In the genomic region with DNA sequence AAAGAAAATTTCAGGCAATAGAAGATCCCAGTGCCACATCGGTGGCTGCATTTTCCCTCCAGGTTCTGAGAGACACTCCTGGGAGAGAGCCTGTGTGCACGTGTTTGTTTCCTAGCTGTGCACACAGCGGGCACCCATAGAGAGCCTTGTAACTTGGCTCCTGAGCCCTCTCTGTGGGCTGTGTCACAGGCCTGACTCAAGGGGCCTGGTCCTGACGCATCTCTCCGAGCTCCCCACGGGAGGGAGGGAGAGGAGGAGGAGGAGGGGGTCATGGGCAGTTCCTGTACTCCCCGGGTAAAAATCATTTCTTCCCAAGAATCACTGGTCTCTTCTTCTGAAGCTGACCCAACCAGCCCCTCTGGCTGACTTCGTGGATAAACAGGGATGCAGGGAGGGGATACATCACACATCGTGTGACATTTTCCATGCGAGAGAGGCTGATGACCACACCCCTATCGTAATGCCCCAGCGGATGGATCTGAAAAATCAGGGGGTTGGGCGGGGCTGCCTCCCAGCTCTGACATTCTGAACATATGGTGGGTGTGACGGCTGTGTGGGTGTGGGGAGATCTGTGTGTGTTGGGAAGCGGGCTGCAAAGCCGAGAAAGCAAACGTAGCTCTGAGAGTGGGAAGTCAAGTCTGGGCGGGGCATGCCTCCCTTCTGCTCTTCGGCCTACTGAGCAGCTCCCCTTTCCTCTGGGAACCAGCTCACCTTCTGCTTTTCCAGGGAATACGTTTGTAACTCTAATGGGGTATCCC, we compare ENCODE assay signal across 25 cellular contexts.
DNase-seq lines count a peak whose midpoint lies in the region; ATAC-seq and TF ChIP-seq lines count a peak whose summit lies in the region.
"Had no signal": no experiment of that assay in that cellular context is flagged by ENCODE, and none has a peak within 500 bp of the region (broad histone marks: within the 10 kb centered on the region; RNA-seq: fewer than 3 reads in every experiment).

No MANE protein-coding gene starts in this region.

- peaks cover 25% of the 10 kb centered on the region for H3K4me1 Mint-ChIP-seq in activated naive CD8-positive, alpha-beta T cell treated with anti-CD3 and anti-CD28 coated beads, Interleukin-2, amount 10 ng/mL, durations not matched to agents 7 days and 5 days
- H3K4me1 Mint-ChIP-seq in activated naive CD8-positive, alpha-beta T cell treated with anti-CD3 and anti-CD28 coated beads for 36 hours, result peaks cover 12% of the 10 kb centered on the region
- no peaks in the 10 kb centered on the region for H3K4me1 Mint-ChIP-seq in effector memory CD8-positive, alpha-beta T cell (ENCODE audit: low read depth in 2 of 2)
- H3K4me1 Mint-ChIP-seq: activated naive CD4-positive, alpha-beta T cell treated with anti-CD3 and anti-CD28 coated beads, Interleukin-2, amount 50 U/mL, for 24 hours had no signal

- peaks cover 59% of the 10 kb centered on the region for H3K27me3 Mint-ChIP-seq in activated naive CD8-positive, alpha-beta T cell treated with anti-CD3 and anti-CD28 coated beads, Interleukin-2, amount 10 ng/mL, durations not matched to agents 7 days and 5 days
- peaks cover 21% of the 10 kb centered on the region for H3K27me3 Mint-ChIP-seq in activated naive CD8-positive, alpha-beta T cell treated with anti-CD3 and anti-CD28 coated beads for 36 hours
- peaks cover 9 to 41% of the 10 kb centered on the region in 2 donors for H3K27me3 Mint-ChIP-seq in effector memory CD8-positive, alpha-beta T cell
- H3K27me3 Mint-ChIP-seq: activated naive CD4-positive, alpha-beta T cell treated with anti-CD3 and anti-CD28 coated beads, Interleukin-2, amount 50 U/mL, for 24 hours had no signal

- H3K36me3 ChIP-seq in lower lobe of right lung, result no peaks in the 10 kb centered on the region
- H3K36me3 ChIP-seq: BE2C, gastroesophageal sphincter, Peyer's patch, SJSA1, tibial nerve had no signal

- no peak overlapping the region for H3K4me3 Mint-ChIP-seq in activated naive CD8-positive, alpha-beta T cell treated with anti-CD3 and anti-CD28 coated beads, Interleukin-2, amount 10 ng/mL, durations not matched to agents 7 days and 5 days
- no peak overlapping the region for H3K4me3 Mint-ChIP-seq in activated naive CD8-positive, alpha-beta T cell treated with anti-CD3 and anti-CD28 coated beads for 36 hours
- H3K4me3 Mint-ChIP-seq in effector memory CD8-positive, alpha-beta T cell, result no peak overlapping the region
- H3K4me3 Mint-ChIP-seq: activated CD4-positive, alpha-beta T cell treated with anti-CD3 and anti-CD28 coated beads, Interleukin-2, amount 10 ng/mL, durations not matched to agents 24 days and 14 days; activated naive CD4-positive, alpha-beta T cell treated with anti-CD3 and anti-CD28 coated beads, Interleukin-2, amount 50 U/mL, for 24 hours; stimulated activated naive CD8-positive, alpha-beta T cell treated with anti-CD3 and anti-CD28 coated beads, Interleukin-15, Interleukin-2, amounts not matched to agents 100 ng/mL and 50 ng/mL, for 24 hours; T-helper 1 cell treated with Interleukin-12 subunit alpha and Interleukin-12 subunit beta and Interleukin-4 antibody, amounts not matched to agents 30 μg/mL and 1 μg/mL, for 36 hours had no signal

- no peaks in the 10 kb centered on the region for H3K4me1 ChIP-seq in lower lobe of right lung
- H3K4me1 ChIP-seq: BE2C, gastroesophageal sphincter, Peyer's patch had no signal

- no peak overlapping the region for H3K4me3 ChIP-seq in lower lobe of right lung
- H3K4me3 ChIP-seq: gastroesophageal sphincter, Peyer's patch, SJSA1, tibial nerve had no signal

- H3K9me3 ChIP-seq in lower lobe of right lung, result no peaks in the 10 kb centered on the region
- H3K9me3 ChIP-seq: BE2C, gastroesophageal sphincter, Peyer's patch, SJSA1, tibial nerve had no signal

- H3K27ac ChIP-seq in lower lobe of right lung, result no peak overlapping the region
- H3K27ac ChIP-seq: gastroesophageal sphincter, Peyer's patch, SJSA1, tibial nerve had no signal

- H3K36me3 Mint-ChIP-seq in activated naive CD8-positive, alpha-beta T cell treated with anti-CD3 and anti-CD28 coated beads, Interleukin-2, amount 10 ng/mL, durations not matched to agents 7 days and 5 days, result no peaks in the 10 kb centered on the region
- H3K36me3 Mint-ChIP-seq in activated naive CD8-positive, alpha-beta T cell treated with anti-CD3 and anti-CD28 coated beads for 36 hours, result no peaks in the 10 kb centered on the region
- H3K36me3 Mint-ChIP-seq in effector memory CD8-positive, alpha-beta T cell (ENCODE audit: insufficient read depth), result peaks cover 6% of the 10 kb centered on the region
- H3K36me3 Mint-ChIP-seq: activated naive CD4-positive, alpha-beta T cell treated with anti-CD3 and anti-CD28 coated beads, Interleukin-2, amount 50 U/mL, for 24 hours had no signal

- POLR2A ChIA-PET in activated naive CD8-positive, alpha-beta T cell treated with anti-CD3 and anti-CD28 coated beads, Interleukin-2, amount 10 ng/mL, durations not matched to agents 7 days and 5 days (lab: Charles Lee), result no interaction called here

- intact Hi-C loops in lower lobe of right lung (cut with DNase I), result no loop called here

- H3K9me3 Mint-ChIP-seq in activated naive CD8-positive, alpha-beta T cell treated with anti-CD3 and anti-CD28 coated beads, Interleukin-2, amount 10 ng/mL, durations not matched to agents 7 days and 5 days, result no peaks in the 10 kb centered on the region
- no peaks in the 10 kb centered on the region for H3K9me3 Mint-ChIP-seq in activated naive CD8-positive, alpha-beta T cell treated with anti-CD3 and anti-CD28 coated beads for 36 hours
- no peaks in the 10 kb centered on the region for H3K9me3 Mint-ChIP-seq in effector memory CD8-positive, alpha-beta T cell
- H3K9me3 Mint-ChIP-seq: activated CD4-positive, alpha-beta T cell treated with anti-CD3 and anti-CD28 coated beads, Interleukin-2, amount 10 ng/mL, durations not matched to agents 24 days and 14 days; activated naive CD4-positive, alpha-beta T cell treated with anti-CD3 and anti-CD28 coated beads, Interleukin-2, amount 50 U/mL, for 24 hours; stimulated activated naive CD8-positive, alpha-beta T cell treated with anti-CD3 and anti-CD28 coated beads, Interleukin-15, Interleukin-2, amounts not matched to agents 100 ng/mL and 50 ng/mL, for 24 hours; T-helper 1 cell treated with Interleukin-12 subunit alpha and Interleukin-12 subunit beta and Interleukin-4 antibody, amounts not matched to agents 30 μg/mL and 1 μg/mL, for 36 hours had no signal

- H3K27me3 ChIP-seq in lower lobe of right lung (ENCODE audit: low read depth), result no peaks in the 10 kb centered on the region
- H3K27me3 ChIP-seq: BE2C, gastroesophageal sphincter, Peyer's patch, SJSA1, tibial nerve had no signal

- TF ChIP-seq CTCF in lower lobe of right lung (IDR thresholded peaks at IDR 0.05), result no peak

- ATAC-seq in activated naive CD8-positive, alpha-beta T cell treated with anti-CD3 and anti-CD28 coated beads, Interleukin-2, amount 10 ng/mL, durations not matched to agents 7 days and 5 days (ENCODE audit: low read depth), result no peak
- ATAC-seq in lower lobe of right lung (no peak), HG03097 (IDR thresholded peaks at IDR 0.05; ENCODE audit: low FRiP score, unreplicated experiment) (no peak)
- ATAC-seq in effector memory CD8-positive, alpha-beta T cell (replicated peaks), result no peak
- ATAC-seq: gastroesophageal sphincter had no signal

- no peak overlapping the region for H3K27ac Mint-ChIP-seq in activated naive CD8-positive, alpha-beta T cell treated with anti-CD3 and anti-CD28 coated beads, Interleukin-2, amount 10 ng/mL, durations not matched to agents 7 days and 5 days
- no peak overlapping the region for H3K27ac Mint-ChIP-seq in activated naive CD8-positive, alpha-beta T cell treated with anti-CD3 and anti-CD28 coated beads for 36 hours
- H3K27ac Mint-ChIP-seq in effector memory CD8-positive, alpha-beta T cell, result no peak overlapping the region
- H3K27ac Mint-ChIP-seq: activated CD4-positive, alpha-beta T cell treated with anti-CD3 and anti-CD28 coated beads, Interleukin-2, amount 10 ng/mL, durations not matched to agents 24 days and 14 days; activated naive CD4-positive, alpha-beta T cell treated with anti-CD3 and anti-CD28 coated beads, Interleukin-2, amount 50 U/mL, for 24 hours; stimulated activated naive CD8-positive, alpha-beta T cell treated with anti-CD3 and anti-CD28 coated beads, Interleukin-15, Interleukin-2, amounts not matched to agents 100 ng/mL and 50 ng/mL, for 24 hours; T-helper 1 cell treated with Interleukin-12 subunit alpha and Interleukin-12 subunit beta and Interleukin-4 antibody, amounts not matched to agents 30 μg/mL and 1 μg/mL, for 36 hours had no signal

- peak; percentile 10 for DNase-seq in activated naive CD8-positive, alpha-beta T cell treated with anti-CD3 and anti-CD28 coated beads, Interleukin-2, amount 10 ng/mL, durations not matched to agents 7 days and 5 days
- no peak for DNase-seq in activated naive CD8-positive, alpha-beta T cell treated with anti-CD3 and anti-CD28 coated beads for 36 hours
- DNase-seq in RPMI7951 (ENCODE audit: low read depth) (peak; percentile 12), lower lobe of right lung (peak; percentile 38), DMS79 (lab: John Stamatoyannopoulos, UW) (no peak), midbrain (lab: John Stamatoyannopoulos, UW) (no peak)
- DNase-seq in effector memory CD8-positive, alpha-beta T cell, result no peak
- DNase-seq: activated CD4-positive, alpha-beta T cell treated with anti-CD3 and anti-CD28 coated beads, Interleukin-2, amount 10 ng/mL, durations not matched to agents 24 days and 14 days; BE2C; COR-L47; effector CD4-positive, alpha-beta T cell; KBM-7; mammary epithelial cell; MM.1S; NCI-H1436 treated with DMSO at 0.1 percent for 48 hours; retina; stimulated activated CD4-positive, alpha-beta T cell treated with anti-CD3 and anti-CD28 coated beads, Interleukin-12 subunit alpha, Interleukin-12 subunit beta, amount 100 ng/mL, for 4 hours had no signal

Comparison
In these comparisons a context has a peak if more than half of its experiments do, and no peak if none do; other contexts are left out.
1. DNase-seq: peak in activated naive CD8-positive, alpha-beta T cell treated with anti-CD3 and anti-CD28 coated beads, Interleukin-2, amount 10 ng/mL, durations not matched to agents 7 days and 5 days (single experiment), RPMI7951 (single experiment) and lower lobe of right lung (single experiment); none in activated naive CD8-positive, alpha-beta T cell treated with anti-CD3 and anti-CD28 coated beads for 36 hours (single experiment), DMS79 (single experiment), midbrain (single experiment) and effector memory CD8-positive, alpha-beta T cell (0 of 3).